Comparison of ENCODE assay signal across 11 cellular contexts in the genomic region with DNA sequence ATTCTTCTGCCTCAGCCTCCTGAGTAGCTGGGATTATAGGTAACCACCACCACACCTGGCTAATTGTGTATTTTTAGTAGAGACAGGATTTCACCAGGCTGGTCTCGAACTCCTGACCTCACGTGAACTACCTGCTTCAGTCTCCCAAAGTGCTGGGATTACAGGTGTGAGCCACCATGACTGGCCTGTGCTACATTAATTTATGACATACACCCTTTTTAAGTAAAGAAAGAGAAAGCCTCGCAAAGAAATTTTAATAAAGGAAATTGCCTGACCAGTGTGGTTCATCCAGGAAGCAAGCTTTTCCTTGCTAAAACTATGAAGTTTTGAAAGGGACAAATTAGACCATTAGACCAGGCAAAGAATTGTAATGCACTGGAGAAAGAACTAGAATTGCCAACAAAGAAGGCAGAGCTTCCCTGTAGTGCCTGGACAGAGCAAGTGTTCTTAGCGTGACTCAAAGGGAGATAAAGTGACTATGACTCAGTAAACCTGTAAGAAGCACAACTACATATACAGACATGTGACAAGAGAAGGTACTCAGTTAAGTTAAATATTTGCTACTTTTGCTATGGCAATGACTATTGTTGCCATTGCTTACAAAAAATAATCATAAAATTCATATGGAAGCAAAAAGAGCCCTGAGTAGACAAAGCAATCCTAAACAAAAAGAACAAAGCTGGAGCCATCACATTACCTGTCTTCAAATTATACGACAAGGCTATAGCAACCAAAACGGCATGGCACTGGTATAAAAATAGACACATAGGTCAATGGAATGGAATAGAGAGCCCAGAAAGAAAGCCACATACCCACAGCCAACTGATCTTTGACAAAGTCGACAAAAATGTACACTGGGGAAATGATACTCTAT. TPM values are rescaled to one million over a fixed set of nuclear protein-coding genes. Genes with fewer than 3 reads are reported as not detected.
DNase-seq lines count a peak whose midpoint lies in the region; ATAC-seq and TF ChIP-seq lines count a peak whose summit lies in the region.
"Had no signal": no experiment of that assay in that cellular context is flagged by ENCODE, and none has a peak within 500 bp of the region (broad histone marks: within the 10 kb centered on the region; RNA-seq: fewer than 3 reads in every experiment).

No MANE protein-coding gene starts in this region.

- peaks cover 0 to 95% (median 33%) of the 10 kb centered on the region in 6 donors for H3K4me1 ChIP-seq in spleen
- H3K4me1 ChIP-seq: Peyer's patch had no signal

- no peaks in the 10 kb centered on the region for H3K27me3 ChIP-seq in spleen (replicated peaks in 1 of 7)
- H3K27me3 ChIP-seq: Peyer's patch had no signal

- POLR2A ChIA-PET in activated naive CD8-positive, alpha-beta T cell treated with anti-CD3 and anti-CD28 coated beads, Interleukin-2, amount 10 ng/mL, durations not matched to agents 7 days and 5 days (lab: Charles Lee), result interaction anchor here (1.1 to 3.8 kb wide), 7 partner anchors 9 to 46 kb away, joined by 3 to 17 read pairs (median 10); no protein-coding TSS in a partner anchor

- ATAC-seq in activated CD8-positive, alpha-beta memory T cell treated with anti-CD3 and anti-CD28 coated beads, Interleukin-2, amount 10 ng/mL, durations not matched to agents 7 days and 5 days, result peak; percentile 93
- ATAC-seq in HG03196 (IDR thresholded peaks at IDR 0.05; ENCODE audit: unreplicated experiment), result peak; percentile 61
- peak; percentile 84 for ATAC-seq in activated naive CD8-positive, alpha-beta T cell treated with anti-CD3 and anti-CD28 coated beads, Interleukin-2, amount 10 ng/mL, durations not matched to agents 7 days and 5 days (ENCODE audit: low read depth)
- no peak for ATAC-seq in HG03457 (IDR thresholded peaks at IDR 0.05; ENCODE audit: unreplicated experiment)
- ATAC-seq in HG03439 (IDR thresholded peaks at IDR 0.05; ENCODE audit: unreplicated experiment), result no peak

- intact Hi-C loops in spleen (cut with DNase I; ENCODE audit: low total_unique reads), result no loop called here

- whole genome bisulfite sequencing in spleen, 5 donors, result 53 to 69% (median 58%) methylated on average over 7 of the region's 7 CpGs

- H3K36me3 Mint-ChIP-seq in activated CD8-positive, alpha-beta memory T cell treated with anti-CD3 and anti-CD28 coated beads, Interleukin-2, amount 10 ng/mL, durations not matched to agents 7 days and 5 days, result peaks cover 49% of the 10 kb centered on the region
- peaks cover 48% of the 10 kb centered on the region for H3K36me3 Mint-ChIP-seq in activated naive CD8-positive, alpha-beta T cell treated with anti-CD3 and anti-CD28 coated beads, Interleukin-2, amount 10 ng/mL, durations not matched to agents 7 days and 5 days

- H3K9me3 ChIP-seq in spleen, result no peaks in the 10 kb centered on the region
- H3K9me3 ChIP-seq: Peyer's patch had no signal

- TF ChIP-seq POLR2A in spleen (IDR thresholded peaks at IDR 0.05), result no peak

- peaks cover 80% of the 10 kb centered on the region for H3K4me1 Mint-ChIP-seq in activated CD8-positive, alpha-beta memory T cell treated with anti-CD3 and anti-CD28 coated beads, Interleukin-2, amount 10 ng/mL, durations not matched to agents 7 days and 5 days
- H3K4me1 Mint-ChIP-seq in activated naive CD8-positive, alpha-beta T cell treated with anti-CD3 and anti-CD28 coated beads, Interleukin-2, amount 10 ng/mL, durations not matched to agents 7 days and 5 days, result peaks cover 63% of the 10 kb centered on the region

- no peaks in the 10 kb centered on the region for H3K27me3 Mint-ChIP-seq in activated CD8-positive, alpha-beta memory T cell treated with anti-CD3 and anti-CD28 coated beads, Interleukin-2, amount 10 ng/mL, durations not matched to agents 7 days and 5 days
- H3K27me3 Mint-ChIP-seq in activated naive CD8-positive, alpha-beta T cell treated with anti-CD3 and anti-CD28 coated beads, Interleukin-2, amount 10 ng/mL, durations not matched to agents 7 days and 5 days, result no peaks in the 10 kb centered on the region

- no peak for TF ChIP-seq CTCF in spleen (IDR thresholded peaks at IDR 0.05 in 8 of 11, conservative IDR thresholded peaks at IDR 0.05 in 3 of 11)

- no peaks in the 10 kb centered on the region for H3K9me3 Mint-ChIP-seq in activated CD8-positive, alpha-beta memory T cell treated with anti-CD3 and anti-CD28 coated beads, Interleukin-2, amount 10 ng/mL, durations not matched to agents 7 days and 5 days (ENCODE audit: low read depth)
- H3K9me3 Mint-ChIP-seq in activated naive CD8-positive, alpha-beta T cell treated with anti-CD3 and anti-CD28 coated beads, Interleukin-2, amount 10 ng/mL, durations not matched to agents 7 days and 5 days, result no peaks in the 10 kb centered on the region

- peak overlapping the region in 1 of 8 donors; percentile 2 for H3K4me3 ChIP-seq in spleen
- H3K4me3 ChIP-seq: Peyer's patch, skin epidermis had no signal

- H3K27ac Mint-ChIP-seq in activated CD8-positive, alpha-beta memory T cell treated with anti-CD3 and anti-CD28 coated beads, Interleukin-2, amount 10 ng/mL, durations not matched to agents 7 days and 5 days, result peak overlapping the region; percentile 90
- H3K27ac Mint-ChIP-seq in activated naive CD8-positive, alpha-beta T cell treated with anti-CD3 and anti-CD28 coated beads, Interleukin-2, amount 10 ng/mL, durations not matched to agents 7 days and 5 days, result peak overlapping the region; percentile 78

- H3K27ac ChIP-seq in spleen, result peak overlapping the region in 6 of 8 donors; percentile 5 to 68 (median 49)

- DNase-seq in activated CD8-positive, alpha-beta memory T cell treated with anti-CD3 and anti-CD28 coated beads, Interleukin-2, amount 10 ng/mL, durations not matched to agents 7 days and 5 days, result peak; percentile 57
- DNase-seq in activated CD8-positive, alpha-beta memory T cell treated with anti-CD3 and anti-CD28 coated beads, Interleukin-2, amount 50 U/mL, for 48 hours, result no peak
- no peak for DNase-seq in activated naive CD8-positive, alpha-beta T cell treated with anti-CD3 and anti-CD28 coated beads, Interleukin-2, amount 10 ng/mL, durations not matched to agents 7 days and 5 days
- DNase-seq in spleen, result no peak
- no peak for DNase-seq in germinal center (ENCODE audit: low spot score)
- DNase-seq: hippocampal formation had no signal

- peaks cover 0 to 22% (median 0%) of the 10 kb centered on the region in 6 donors for H3K36me3 ChIP-seq in spleen
- H3K36me3 ChIP-seq: Peyer's patch had no signal

- CTCF ChIA-PET in activated CD8-positive, alpha-beta memory T cell treated with anti-CD3 and anti-CD28 coated beads, Interleukin-2, amount 10 ng/mL, durations not matched to agents 7 days and 5 days (lab: Charles Lee), result interaction anchor here (1.0 to 3.4 kb wide), 14 partner anchors 9 to 118 kb away, joined by 3 to 17 read pairs (median 6); no protein-coding TSS in a partner anchor

- H3K4me3 Mint-ChIP-seq in activated CD8-positive, alpha-beta memory T cell treated with anti-CD3 and anti-CD28 coated beads, Interleukin-2, amount 10 ng/mL, durations not matched to agents 7 days and 5 days, result peak overlapping the region; percentile 48
- peak overlapping the region; percentile 74 for H3K4me3 Mint-ChIP-seq in activated naive CD8-positive, alpha-beta T cell treated with anti-CD3 and anti-CD28 coated beads, Interleukin-2, amount 10 ng/mL, durations not matched to agents 7 days and 5 days

RNA-seq across cellular contexts. Expression of a gene that starts 54.6 kb away (rescaled TPM):
- total RNA-seq in activated CD8-positive, alpha-beta memory T cell treated with anti-CD3 and anti-CD28 coated beads, Interleukin-2, amount 10 ng/mL, durations not matched to agents 7 days and 5 days, result 100 to 1,000 TPM; 198 to 270 TPM
- 100 to 1,000 TPM; 355 to 358 TPM for total RNA-seq in activated naive CD8-positive, alpha-beta T cell treated with anti-CD3 and anti-CD28 coated beads, Interleukin-2, amount 10 ng/mL, durations not matched to agents 7 days and 5 days
- total RNA-seq in spleen, result 100 to 1,000 TPM; 178 to 287 (median 228) TPM
- 10 to 100 TPM; 21.0 to 26.3 (median 23.3) TPM for polyA plus RNA-seq in spleen

Comparison
In these comparisons a context has a peak if more than half of its experiments do, and no peak if none do; other contexts are left out.
1. ATAC-seq: peak in activated CD8-positive, alpha-beta memory T cell treated with anti-CD3 and anti-CD28 coated beads, Interleukin-2, amount 10 ng/mL, durations not matched to agents 7 days and 5 days (single experiment), HG03196 (single experiment) and activated naive CD8-positive, alpha-beta T cell treated with anti-CD3 and anti-CD28 coated beads, Interleukin-2, amount 10 ng/mL, durations not matched to agents 7 days and 5 days (single experiment); none in HG03457 (single experiment) and HG03439 (single experiment).